In genomic region chr20:37598611-37599342, GRCh38 we compare ENCODE assay signal across 21 cellular contexts.
DNase-seq lines count a peak whose midpoint lies in the region; ATAC-seq, FAIRE-seq and TF ChIP-seq lines count a peak whose summit lies in the region.
"Had no signal": no experiment of that assay in that cellular context is flagged by ENCODE, and none has a peak within 500 bp of the region (broad histone marks: within the 10 kb centered on the region; RNA-seq: fewer than 3 reads in every experiment).

No MANE protein-coding gene starts in this region.

- H3K4me1 Mint-ChIP-seq in nephron progenitor cell = peaks cover 32% of the 10 kb centered on the region
- H3K4me1 Mint-ChIP-seq: stimulated activated memory B cell treated with anti-CD40 and anti-IgM and Interleukin-4, amounts not matched to agents 10 μg/mL and 1 μg/mL and 100 μg/mL, for 72 hours had no signal

- peaks cover 15% of the 10 kb centered on the region for H3K4me1 ChIP-seq in HUES6 (ENCODE audit: control insufficient read depth, insufficient read depth, low read length)
- H3K4me1 ChIP-seq: Caco-2, prostate gland, SJSA1 had no signal

- no peak overlapping the region for H3K9ac ChIP-seq in HUES6 (ENCODE audit: low read length)

- DNase-seq in DMS 273 treated with DMSO at 0.1 percent for 48 hours (lab: John Stamatoyannopoulos, UW) = peak; percentile 4
- DNase-seq in bronchial epithelial cell (ENCODE audit: low read depth) = peak; percentile 41
- DNase-seq in nephron progenitor cell = no peak
- no peak for DNase-seq in T-helper 9 cell
- no peak for DNase-seq in COR-L47 (lab: John Stamatoyannopoulos, UW)
- DNase-seq: activated CD4-positive, alpha-beta T cell treated with anti-CD3 and anti-CD28 coated beads for 48 hours; activated CD8-positive, alpha-beta memory T cell treated with anti-CD3 and anti-CD28 coated beads, Interleukin-2, amount 50 U/mL, for 48 hours; activated gamma-delta T cell treated with Interleukin-2 at 50 U/mL for 16 hours; Caco-2; foreskin fibroblast; GOT3; Karpas-422; stimulated activated CD4-positive, alpha-beta T cell treated with anti-CD3 and anti-CD28 coated beads, Interleukin-12 subunit alpha, Interleukin-12 subunit beta, amount 100 ng/mL, for 4 hours had no signal

- H3K36me3 Mint-ChIP-seq in nephron progenitor cell (ENCODE audit: low read depth) = no peaks in the 10 kb centered on the region
- H3K36me3 Mint-ChIP-seq: stimulated activated memory B cell treated with anti-CD40 and anti-IgM and Interleukin-4, amounts not matched to agents 10 μg/mL and 1 μg/mL and 100 μg/mL, for 72 hours had no signal

- no peaks in the 10 kb centered on the region; the same call in 1 of the 2 replicates for H3K9me3 ChIP-seq in HUES6 (ENCODE audit: control insufficient read depth, insufficient read depth, low read depth, low read length)
- H3K9me3 ChIP-seq: Caco-2, prostate gland, SJSA1 had no signal

- peaks cover 33% of the 10 kb centered on the region for H3K27me3 Mint-ChIP-seq in nephron progenitor cell (ENCODE audit: low read depth, poor library complexity)

- H3K9me3 Mint-ChIP-seq in nephron progenitor cell = no peaks in the 10 kb centered on the region
- H3K9me3 Mint-ChIP-seq: stimulated activated memory B cell treated with anti-CD40 and anti-IgM and Interleukin-4, amounts not matched to agents 10 μg/mL and 1 μg/mL and 100 μg/mL, for 72 hours had no signal

- H3K4me3 Mint-ChIP-seq in nephron progenitor cell = peak overlapping the region; percentile 39
- H3K4me3 Mint-ChIP-seq: stimulated activated memory B cell treated with anti-CD40 and anti-IgM and Interleukin-4, amounts not matched to agents 10 μg/mL and 1 μg/mL and 100 μg/mL, for 72 hours had no signal

- TF ChIP-seq CTCF in bronchial epithelial cell (IDR thresholded peaks at IDR 0.05; ENCODE audit: insufficient read depth, low read length, severe bottlenecking) (no peak), nephron progenitor cell (IDR thresholded peaks at IDR 0.05) (no peak)

- ATAC-seq in GM21825 (IDR thresholded peaks at IDR 0.05; ENCODE audit: unreplicated experiment) (no peak), HG03196 (IDR thresholded peaks at IDR 0.05; ENCODE audit: unreplicated experiment) (no peak)
- ATAC-seq: stimulated activated memory B cell treated with anti-CD40 and anti-IgM and Interleukin-4, amounts not matched to agents 10 μg/mL and 1 μg/mL and 100 μg/mL, for 72 hours had no signal

- H3K27ac Mint-ChIP-seq in nephron progenitor cell = peak overlapping the region; percentile 49
- H3K27ac Mint-ChIP-seq: stimulated activated memory B cell treated with anti-CD40 and anti-IgM and Interleukin-4, amounts not matched to agents 10 μg/mL and 1 μg/mL and 100 μg/mL, for 72 hours had no signal

- H3K27ac ChIP-seq in HUES6 (ENCODE audit: low read depth, low read length) = no peak overlapping the region
- H3K27ac ChIP-seq: prostate gland, SJSA1, tibial nerve had no signal

- H3K36me3 ChIP-seq in HUES6 (ENCODE audit: control insufficient read depth, insufficient read depth, low read length) = no peaks in the 10 kb centered on the region
- H3K36me3 ChIP-seq in bronchial epithelial cell (ENCODE audit: control insufficient read depth, insufficient read depth, low read length) = no peaks in the 10 kb centered on the region
- H3K36me3 ChIP-seq: prostate gland, SJSA1, tibial nerve had no signal

- no peak for FAIRE-seq in bronchial epithelial cell (lab: Jason Lieb, UNC)
- FAIRE-seq: GM12891 had no signal

- H3K4me3 ChIP-seq in HUES6 (ENCODE audit: low read depth, low read length) = peak overlapping the region; percentile 58; the same call in 1 of the 2 replicates
- H3K4me3 ChIP-seq in bronchial epithelial cell (ENCODE audit: low read depth, low read length) = no peak overlapping the region
- H3K4me3 ChIP-seq: prostate gland, SJSA1, tibial nerve had no signal

- peaks cover 9% of the 10 kb centered on the region; the same call in 1 of the 2 replicates for H3K27me3 ChIP-seq in HUES6 (ENCODE audit: control insufficient read depth, insufficient read depth, low read length)
- peaks cover 5% of the 10 kb centered on the region for H3K27me3 ChIP-seq in bronchial epithelial cell (ENCODE audit: control insufficient read depth, insufficient read depth, low read length)

Comparison
In these comparisons a context has a peak if more than half of its experiments do, and no peak if none do; other contexts are left out.
1. DNase-seq: peak in DMS 273 treated with DMSO at 0.1 percent for 48 hours (single experiment) and bronchial epithelial cell (single experiment); none in nephron progenitor cell (single experiment), T-helper 9 cell (single experiment) and COR-L47 (single experiment).